Comparison of ENCODE assay signal across 6 cellular contexts in genomic region chr11:69877704-69878103, GRCh38. TPM values are rescaled to one million over a fixed set of nuclear protein-coding genes. Genes with fewer than 3 reads are reported as not detected.
"Had no signal": no experiment of that assay in that cellular context is flagged by ENCODE, and none has a peak within 500 bp of the region (broad histone marks: within the 10 kb centered on the region; RNA-seq: fewer than 3 reads in every experiment).

No MANE protein-coding gene starts in this region.

RNA-seq across cellular contexts. Expression of gene FGF3, which starts 58.5 kb away (rescaled TPM):
- total RNA-seq: LHCN-M2, MCF 10A, OCI-LY7, PC-3, SK-MEL-5 had no signal
- polyA plus RNA-seq: SK-N-SH had no signal
